ENCODE assay signal across 10 cellular contexts in the genomic region with DNA sequence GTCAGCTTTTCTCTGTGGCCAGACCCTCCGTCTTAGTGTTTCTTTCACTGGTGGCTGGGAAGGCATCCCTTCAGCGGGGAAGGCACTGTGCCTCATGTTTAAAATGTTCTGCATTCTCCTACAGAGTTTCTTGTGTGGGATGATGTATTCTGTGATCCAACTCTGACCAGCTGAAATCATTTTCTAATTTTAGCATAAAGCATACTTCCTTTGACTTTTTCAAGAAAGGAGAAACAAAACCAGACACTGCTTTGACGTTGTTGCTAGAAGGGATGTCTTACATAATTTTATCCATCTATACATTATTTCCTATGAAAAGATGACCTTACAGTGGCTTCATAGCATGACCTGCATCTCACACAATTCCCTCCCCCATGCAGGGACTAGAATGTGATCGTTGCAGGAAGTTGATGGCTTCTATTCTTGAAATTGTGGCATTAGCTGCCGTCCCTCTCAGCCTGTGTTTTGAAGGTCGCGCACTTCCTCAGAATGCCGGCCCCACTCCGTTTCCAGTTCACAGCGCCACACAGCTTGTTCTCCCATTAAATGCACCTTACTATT. TPM values are rescaled to one million over a fixed set of nuclear protein-coding genes. Genes with fewer than 3 reads are reported as not detected.
DNase-seq lines count a peak whose midpoint lies in the region; ATAC-seq, FAIRE-seq and TF ChIP-seq lines count a peak whose summit lies in the region.
"Had no signal": no experiment of that assay in that cellular context is flagged by ENCODE, and none has a peak within 500 bp of the region (broad histone marks: within the 10 kb centered on the region; RNA-seq: fewer than 3 reads in every experiment).

No MANE protein-coding gene starts in this region.

- 39% methylated on average over 9 of the region's 10 CpGs for WGBS in right lobe of liver (ENCODE audit: insufficient coverage, low coverage, low lambda C conversion rate, missing lambda C conversion rate)
- over 99% methylated on average over 9 of the region's 10 CpGs for WGBS in HepG2 (ENCODE audit: low lambda C conversion rate)
- WGBS in esophagus, 2 donors, result 36 to 48% methylated on average over 10 of the region's 10 CpGs

- H4K20me1 ChIP-seq in HepG2 (ENCODE audit: insufficient read depth, low read length), result no peaks in the 10 kb centered on the region; the same call in 1 of the 2 replicates

- TF ChIP-seq CTCF in right lobe of liver (IDR thresholded peaks at IDR 0.05), result no peak
- no peak for TF ChIP-seq CTCF in HepG2 (CRISPR knock-in tag; IDR thresholded peaks at IDR 0.05)

- H3K9me3 ChIP-seq in right lobe of liver (no peaks in the 10 kb centered on the region), HepG2 (ENCODE audit: low read length) (no peaks in the 10 kb centered on the region), esophagus (ENCODE audit: control insufficient read depth in 2 of 2, insufficient read depth in 1 of 2, low read depth in 1 of 2, low read length in 1 of 2) (no peaks in the 10 kb centered on the region)

- no peak for TF ChIP-seq EP300 in HepG2 (IDR thresholded peaks at IDR 0.05; ENCODE audit: low read depth in 2 of 2, low read length in 2 of 2)
- TF ChIP-seq EP300 in HepG2 (CRISPR knock-in tag; IDR thresholded peaks at IDR 0.05; ENCODE audit: borderline replicate concordance), result no peak

- BruUV-seq in HepG2 (replicated peaks; lab: Mats Ljungman, UMichigan), result no TSS peak

- H3K79me2 ChIP-seq in HepG2 (ENCODE audit: insufficient read depth, low read length), result no peaks in the 10 kb centered on the region

- TF ChIP-seq POLR2A in right lobe of liver (IDR thresholded peaks at IDR 0.05) (no peak), HepG2 (IDR thresholded peaks at IDR 0.05; ENCODE audit: insufficient read depth in 1 of 2, low read depth in 2 of 2, low read length in 2 of 2) (no peak)

- peak; percentile 47 to 70 (median 50) for ATAC-seq in right lobe of liver
- ATAC-seq in HepG2, result no peak
- no peak for ATAC-seq in HG02610 (IDR thresholded peaks at IDR 0.05; ENCODE audit: unreplicated experiment)
- no peak for ATAC-seq in HG03469 (IDR thresholded peaks at IDR 0.05; ENCODE audit: unreplicated experiment)

- no peak overlapping the region for H3K9ac ChIP-seq in HepG2 (ENCODE audit: insufficient read depth, low read depth, low read length)

- no peak overlapping the region for H3K4me2 ChIP-seq in HepG2 (ENCODE audit: low read depth, low read length)

- H3K36me3 ChIP-seq in right lobe of liver (peaks cover 3 to 59% (median 12%) of the 10 kb centered on the region in 4 donors), HepG2 (replicated peaks in 1 of 2; ENCODE audit: control insufficient read depth in 1 of 2, insufficient read depth in 2 of 2, low read length in 2 of 2) (peaks cover 34 to 89% of the 10 kb centered on the region in 2 experiments), esophagus (ENCODE audit: control insufficient read depth in 2 of 2, insufficient read depth in 2 of 2, low read length in 1 of 2) (peaks cover 16 to 35% of the 10 kb centered on the region in 2 donors)

- in situ Hi-C loops in HepG2 (cut with HindIII; ENCODE audit: extremely low pct_ligation_motif_present, low pct_unique_long_range_greater_than_20kb), result no loop called here

- CTCF ChIA-PET in HepG2 (lab: Yijun Ruan, JAX; ENCODE audit: low intra/inter-chr PET ratio, low total read pairs), result no interaction called here

- TF ChIP-seq RAD21 in HepG2 (CRISPR knock-in tag; IDR thresholded peaks at IDR 0.05), result no peak

- intact Hi-C loops in right lobe of liver (cut with DNase I) (no loop called here), HepG2 (cut with micrococcal nuclease; ENCODE audit: unreplicated experiment) (no loop called here)

- H3K27me3 ChIP-seq in right lobe of liver (no peaks in the 10 kb centered on the region), HepG2 (ENCODE audit: control insufficient read depth in 1 of 2, insufficient read depth in 2 of 2, low read length in 2 of 2) (no peaks in the 10 kb centered on the region), esophagus (ENCODE audit: control insufficient read depth in 1 of 2, insufficient read depth in 2 of 2, low read length in 2 of 2) (no peaks in the 10 kb centered on the region)

- H3K4me3 ChIP-seq in right lobe of liver (no peak overlapping the region), HepG2 (replicated peaks in 1 of 3; ENCODE audit: insufficient read depth in 1 of 3, low read depth in 2 of 3, low read length in 3 of 3) (no peak overlapping the region), esophagus (ENCODE audit: low read depth in 1 of 2, low read length in 2 of 2) (no peak overlapping the region)

- H3K27ac ChIP-seq in right lobe of liver, result peak overlapping the region; percentile 28 to 58 (median 48)
- H3K27ac ChIP-seq in HepG2 (ENCODE audit: extremely low read length, insufficient read depth, low read length), result no peak overlapping the region
- peak overlapping the region; percentile 52 to 81 for H3K27ac ChIP-seq in esophagus (ENCODE audit: low read depth in 2 of 2, low read length in 1 of 2)

- DNase-seq in right lobe of liver (no peak), HepG2 (ENCODE audit: low spot score) (no peak), myocyte (ENCODE audit: low read depth) (peak; percentile 59), SKM-1 treated with dmso at 0.1 percent for 144 hours (lab: John Stamatoyannopoulos, UW; ENCODE audit: unreplicated experiment) (no peak), HUDEP-2 (lab: John Stamatoyannopoulos, UW; ENCODE audit: unreplicated experiment in 76 of 76) (no peak)
- DNase-seq: CD4-positive, alpha-beta T cell had no signal

- POLR2A ChIA-PET in HepG2 (lab: Yijun Ruan, JAX), result no interaction called here

- H3K4me1 ChIP-seq in right lobe of liver (peaks cover 0 to 13% (median 0%) of the 10 kb centered on the region in 4 donors), HepG2 (ENCODE audit: insufficient read depth, low read length) (no peaks in the 10 kb centered on the region), esophagus (ENCODE audit: control insufficient read depth in 2 of 2, insufficient read depth in 2 of 2, low read length in 1 of 2) (peaks cover 3 to 8% of the 10 kb centered on the region in 2 donors)

- no peak overlapping the region for H2AFZ ChIP-seq in HepG2 (ENCODE audit: low read length)

- no peak for FAIRE-seq in HepG2 (lab: Jason Lieb, UNC)

TF ChIP-seq in HepG2, 621 proteins besides CTCF, POLR2A, EP300 and RAD21 (continues in another document):
- TF ChIP-seq KDM2A (CRISPR knock-in tag; IDR thresholded peaks at IDR 0.05; ENCODE audit: borderline replicate concordance, low read depth), result no peak
- no peak for TF ChIP-seq HMG20B (CRISPR knock-in tag; conservative IDR thresholded peaks at IDR 0.05)
- no peak for TF ChIP-seq IKZF4 (CRISPR knock-in tag; IDR thresholded peaks at IDR 0.05; ENCODE audit: borderline replicate concordance, low read depth, not compliant biosample characterization)
- TF ChIP-seq ZNF296 (CRISPR knock-in tag; conservative IDR thresholded peaks at IDR 0.05), result no peak
- no peak for TF ChIP-seq ARID2 (CRISPR knock-in tag; IDR thresholded peaks at IDR 0.05; ENCODE audit: borderline replicate concordance)
- no peak for TF ChIP-seq ZFYVE20 (CRISPR knock-in tag; IDR thresholded peaks at IDR 0.05; ENCODE audit: borderline replicate concordance, low read depth)
- TF ChIP-seq CBFB (CRISPR knock-in tag; IDR thresholded peaks at IDR 0.05), result no peak
- TF ChIP-seq ZNF839 (CRISPR knock-in tag; IDR thresholded peaks at IDR 0.05; ENCODE audit: borderline replicate concordance), result no peak

RNA-seq across cellular contexts. Expression of a gene that starts 38.6 kb away (rescaled TPM):
- total RNA-seq in right lobe of liver (under 1 TPM in 1 of 6 experiments, not detected in 5; 0.42 TPM), HepG2 (2016; rRNA removed; fragmentation: Illumina TruSeq; extraction: Trizol) (0.22 TPM in 1 of 2 replicates, not detected in the other), myocyte (not detected in 2 replicates)
- total RNA-seq in HepG2 (2016; cell fraction: cytosol; rRNA removed; fragmentation: Illumina TruSeq; extraction: Trizol; ENCODE audit: low read depth), result 0.71 TPM in 1 of 2 replicates, not detected in the other
- not detected in 2 replicates for total RNA-seq in HepG2 (2016; cell fraction: insoluble cytoplasmic fraction; rRNA removed; fragmentation: Illumina TruSeq; extraction: Trizol)
- not detected in 2 replicates for total RNA-seq in HepG2 (2016; cell fraction: membrane; rRNA removed; fragmentation: Illumina TruSeq; extraction: Trizol)
- 1.2 TPM in 1 of 2 replicates, not detected in the other for total RNA-seq in HepG2 (2016; cell fraction: nucleus; rRNA removed; fragmentation: Illumina TruSeq; extraction: Trizol)
- polyA plus RNA-seq in HepG2 (2011; rRNA removed) (0.12 and 0.34 TPM in 2 replicates), esophagus (under 1 TPM; 0.24 to 0.88 TPM)
- 0.10 and 0.12 TPM in 2 replicates for polyA plus RNA-seq in HepG2 (2011; cell fraction: cytosol; rRNA removed)
- polyA plus RNA-seq in HepG2 (2011; cell fraction: nucleus; rRNA removed), result 0.62 and 1.8 TPM in 2 replicates
- polyA plus RNA-seq in HepG2 (2012), result 0.40 and 1.1 TPM in 2 replicates
- 0.23 and 0.47 TPM in 2 replicates for polyA plus RNA-seq in HepG2 (2016; cell fraction: cytosol; fragmentation: Illumina TruSeq; extraction: Trizol; ENCODE audit: low read depth)
- polyA plus RNA-seq in HepG2 (2016; cell fraction: insoluble cytoplasmic fraction; fragmentation: Illumina TruSeq; extraction: Trizol; ENCODE audit: low read depth), result not detected in 2 replicates
- 0.26 TPM in 1 of 2 replicates, not detected in the other for polyA plus RNA-seq in HepG2 (2016; cell fraction: membrane; fragmentation: Illumina TruSeq; extraction: Trizol; ENCODE audit: low read depth)
- 0.83 and 1.0 TPM in 2 replicates for polyA plus RNA-seq in HepG2 (2016; cell fraction: nucleus; fragmentation: Illumina TruSeq; extraction: Trizol; ENCODE audit: insufficient read depth, low read depth)
- not detected in 2 replicates for polyA minus RNA-seq in HepG2 (2011; rRNA and poly(A)+ RNA removed; ENCODE audit: low replicate concordance)
- polyA minus RNA-seq in HepG2 (2011; cell fraction: cytosol; rRNA and poly(A)+ RNA removed), result not detected in 2 replicates
- not detected in 2 replicates for polyA minus RNA-seq in HepG2 (2011; cell fraction: nucleus; rRNA and poly(A)+ RNA removed)
- 0.19 TPM for polyA plus RNA-seq in myocyte (2012)
- total RNA-seq: epithelial cell of proximal tubule had no signal

Comparison
In these comparisons a context has a peak if more than half of its experiments do, and no peak if none do; other contexts are left out.
1. ATAC-seq: peak in right lobe of liver (4 of 4); none in HepG2 (single experiment), HG02610 (single experiment) and HG03469 (single experiment).